ENCODE assay signal across 22 cellular contexts in genomic region chr3:172466553-172467130, GRCh38. TPM values are rescaled to one million over a fixed set of nuclear protein-coding genes. Genes with fewer than 3 reads are reported as not detected.
"Had no signal": no experiment of that assay in that cellular context is flagged by ENCODE, and none has a peak within 500 bp of the region (broad histone marks: within the 10 kb centered on the region; RNA-seq: fewer than 3 reads in every experiment).

No MANE protein-coding gene starts in this region.

- ATAC-seq: activated T-cell treated with anti-CD3 and anti-CD28 coated beads, Interleukin-2, amount 50 U/mL, for 4 hours had no signal

- H3K4me3 ChIP-seq: breast epithelium, ovary, upper lobe of left lung had no signal

- H3K27ac ChIP-seq: breast epithelium, ovary, upper lobe of left lung had no signal

- H3K9me3 Mint-ChIP-seq: activated T-cell treated with anti-CD3 and anti-CD28 coated beads, Interleukin-2, amount 50 U/mL, for 4 hours had no signal

- DNase-seq: activated CD4-positive, alpha-beta T cell treated with anti-CD3 and anti-CD28 coated beads, Interleukin-2, amount 50 U/mL, for 48 hours; activated CD4-positive, CD25-positive, alpha-beta regulatory T cell treated with anti-CD3 and anti-CD28 coated beads, Interleukin-2, amount 50 U/mL, for 72 hours; activated effector memory CD4-positive, alpha-beta T cell treated with anti-CD3 and anti-CD28 coated beads, Interleukin-2, amount 50 U/mL, for 16 hours; activated T-cell treated with anti-CD3 and anti-CD28 coated beads, Interleukin-2, amount 50 U/mL, for 4 hours; kidney; ovary; retina; stimulated activated CD4-positive, alpha-beta T cell treated with anti-CD3 and anti-CD28 coated beads, Interleukin-15, amount 100 ng/mL, for 24 hours; stimulated activated CD4-positive, alpha-beta T cell treated with anti-CD3 and anti-CD28 coated beads, Interleukin-4, amount 100 ng/mL, for 24 hours; upper lobe of left lung had no signal

- H3K9me3 ChIP-seq: breast epithelium, ovary, upper lobe of left lung had no signal

- H3K4me3 Mint-ChIP-seq: activated naive CD8-positive, alpha-beta T cell; activated T-cell treated with anti-CD3 and anti-CD28 coated beads, Interleukin-2, amount 50 U/mL, for 4 hours; mesothelial cell of epicardium; neural crest cell; stimulated activated naive CD8-positive, alpha-beta T cell treated with anti-CD3 and anti-CD28 coated beads, Interleukin-15, Interleukin-2, amounts not matched to agents 100 ng/mL and 50 ng/mL, for 24 hours; T-helper 2 cell treated with Interferon-gamma antibody and Interleukin-4, amounts not matched to agents 5 μg/mL and 100 μg/mL, for 36 hours had no signal

- H3K4me1 Mint-ChIP-seq: neural crest cell had no signal

- H3K4me1 ChIP-seq: breast epithelium, upper lobe of left lung had no signal

- H3K36me3 ChIP-seq: breast epithelium, ovary, upper lobe of left lung had no signal

- H3K27me3 ChIP-seq: breast epithelium, ovary, upper lobe of left lung had no signal

- H3K36me3 Mint-ChIP-seq: activated naive CD8-positive, alpha-beta T cell; mesothelial cell of epicardium had no signal

- H3K27ac Mint-ChIP-seq: activated naive CD8-positive, alpha-beta T cell; mesothelial cell of epicardium; stimulated activated naive CD8-positive, alpha-beta T cell treated with anti-CD3 and anti-CD28 coated beads, Interleukin-15, Interleukin-2, amounts not matched to agents 100 ng/mL and 50 ng/mL, for 24 hours; T-helper 2 cell treated with Interferon-gamma antibody and Interleukin-4, amounts not matched to agents 5 μg/mL and 100 μg/mL, for 36 hours had no signal

RNA-seq across cellular contexts. Expression of gene GHSR, which starts 18.4 kb away (rescaled TPM):
- total RNA-seq: activated T-cell treated with anti-CD3 and anti-CD28 coated beads, Interleukin-2, amount 50 U/mL, for 4 hours; breast epithelium; chondrocyte; dermis microvascular lymphatic vessel endothelial cell; kidney; liver; mesothelial cell of epicardium; myocyte; neural crest cell; ovary; skeletal muscle tissue; temporal lobe; upper lobe of left lung had no signal
- polyA plus RNA-seq: liver, ovary had no signal

RNA-seq across cellular contexts. Expression of gene TNFSF10, which starts 56.6 kb away (rescaled TPM):
- total RNA-seq: chondrocyte, myocyte, neural crest cell had no signal
